ENCODE assay signal across 28 cellular contexts in the genomic region with DNA sequence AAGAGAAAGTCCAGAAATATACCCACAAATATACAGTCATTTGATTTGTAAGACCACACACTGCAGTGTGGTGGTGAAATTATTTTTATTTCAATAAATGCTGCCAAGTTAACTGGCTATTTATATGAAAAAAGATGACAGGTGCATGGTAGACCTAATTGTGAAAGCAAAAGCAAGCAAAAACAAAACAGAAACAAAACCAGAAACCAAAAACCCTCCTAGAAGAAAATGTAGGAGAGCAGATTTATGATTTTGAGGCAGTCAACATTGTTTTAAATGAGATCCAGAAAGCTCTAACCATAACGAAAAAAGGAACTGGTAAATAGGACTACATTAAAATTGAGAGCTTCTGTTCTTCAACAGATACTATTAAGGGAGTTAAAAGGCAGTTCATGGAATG.
"Had no signal": no experiment of that assay in that cellular context is flagged by ENCODE, and none has a peak within 500 bp of the region (broad histone marks: within the 10 kb centered on the region; RNA-seq: fewer than 3 reads in every experiment).

No MANE protein-coding gene starts in this region.

- H3K4me3 ChIP-seq: ascending aorta, body of pancreas had no signal

- H3K27ac ChIP-seq: ascending aorta, body of pancreas had no signal

- H3K36me3 ChIP-seq: ascending aorta had no signal

- ATAC-seq: activated CD8-positive, alpha-beta memory T cell treated with anti-CD3 and anti-CD28 coated beads, Interleukin-2, amount 10 ng/mL, durations not matched to agents 7 days and 5 days; activated naive CD4-positive, alpha-beta T cell treated with anti-CD3 and anti-CD28 coated beads, Interleukin-2, amount 50 U/mL, for 72 hours; activated naive CD8-positive, alpha-beta T cell treated with anti-CD3 and anti-CD28 coated beads, Interleukin-2, amount 50 U/mL, for 24 hours; activated T-cell treated with anti-CD3 and anti-CD28 coated beads, Interleukin-2, amount 50 U/mL, for 4 hours; body of pancreas; PC-3; T-helper 17 cell had no signal

- H3K27me3 ChIP-seq: ascending aorta, body of pancreas had no signal

- DNase-seq: activated B cell treated with CpG ODN at 0.5 μM for 24 hours; activated CD4-positive, alpha-beta T cell treated with anti-CD3 and anti-CD28 coated beads for 1 hour; activated CD4-positive, alpha-beta T cell treated with anti-CD3 and anti-CD28 coated beads, Interleukin-2, amount 10 ng/mL, durations not matched to agents 24 days and 14 days; activated CD4-positive, alpha-beta T cell treated with anti-CD3 and anti-CD28 coated beads, Interleukin-2, amount 50 U/mL, for 48 hours; activated CD8-positive, alpha-beta memory T cell treated with anti-CD3 and anti-CD28 coated beads, Interleukin-2, amount 10 ng/mL, durations not matched to agents 7 days and 5 days; activated effector memory CD4-positive, alpha-beta T cell treated with anti-CD3 and anti-CD28 coated beads, Interleukin-2, amount 50 U/mL, for 16 hours; activated naive CD4-positive, alpha-beta T cell treated with Interleukin-2 at 50 U/mL for 16 hours; activated naive CD8-positive, alpha-beta T cell treated with anti-CD3 and anti-CD28 coated beads, Interleukin-2, amount 50 U/mL, for 24 hours; activated T-cell treated with anti-CD3 and anti-CD28 coated beads, Interleukin-2, amount 50 U/mL, for 4 hours; amniotic stem cell; body of pancreas; central memory CD4-positive, alpha-beta T cell; NCI-H1092; NCI-H1417; NCI-H1694; NCI-H2029 treated with DMSO at 0.1 percent for 48 hours; NCI-H345; NCI-H510A treated with DMSO at 0.1 percent for 48 hours; NCI-H69; PC-3; SHP77 treated with DMSO at 0.1 percent for 48 hours; T-helper 17 cell; T1000 had no signal

- FAIRE-seq: bronchial epithelial cell, RCC 7860, TTC549 had no signal

- H3K4me1 ChIP-seq: ascending aorta, body of pancreas had no signal
